In the genomic region with DNA sequence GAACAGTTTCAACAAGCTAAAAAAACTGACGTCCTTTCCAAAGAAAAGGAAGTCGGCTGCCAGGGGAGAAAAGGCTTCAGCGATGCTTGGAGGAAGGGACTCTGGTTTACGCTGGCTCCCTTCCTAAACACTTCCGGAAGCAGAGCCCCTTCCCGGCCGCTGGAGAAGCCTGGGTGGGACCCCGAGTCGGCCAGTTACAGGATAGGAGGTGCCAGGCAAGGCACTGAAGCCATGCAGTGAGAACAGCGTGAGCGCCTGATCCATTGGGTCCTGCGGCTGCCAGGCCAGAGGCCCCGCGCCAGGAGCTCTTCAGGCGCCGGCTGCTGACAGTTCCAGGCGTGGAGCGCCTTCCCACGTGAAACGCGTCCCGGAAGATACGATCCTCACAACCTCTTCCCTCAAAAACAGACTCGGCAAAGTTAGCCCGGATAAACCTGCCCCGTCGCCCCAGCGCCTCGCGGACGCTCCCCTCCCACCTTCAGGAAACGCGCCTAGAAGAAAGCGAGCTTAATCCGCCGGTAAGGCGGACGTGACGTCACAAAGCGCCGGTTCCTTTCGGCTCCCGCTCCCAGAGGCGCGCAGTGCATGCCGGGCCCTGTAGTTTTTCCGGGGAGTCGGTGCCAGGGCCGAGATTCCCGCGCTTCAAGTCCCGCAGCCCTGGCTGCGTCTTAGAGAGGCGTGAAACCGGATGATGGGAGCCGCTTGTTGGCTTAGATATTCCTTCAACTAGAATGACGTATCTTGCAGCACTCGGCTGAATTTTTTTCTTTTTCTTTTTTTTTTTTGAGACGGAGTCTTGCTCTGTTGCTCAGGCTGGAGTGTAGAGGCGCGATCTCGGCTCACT, we compare ENCODE assay signal across 1 cellular context.
A peak's percentile ranks its signal among the peaks of the same experiment; 100 is the strongest.
TF ChIP-seq lines count a peak whose summit lies in the region.

A gene with protein sequence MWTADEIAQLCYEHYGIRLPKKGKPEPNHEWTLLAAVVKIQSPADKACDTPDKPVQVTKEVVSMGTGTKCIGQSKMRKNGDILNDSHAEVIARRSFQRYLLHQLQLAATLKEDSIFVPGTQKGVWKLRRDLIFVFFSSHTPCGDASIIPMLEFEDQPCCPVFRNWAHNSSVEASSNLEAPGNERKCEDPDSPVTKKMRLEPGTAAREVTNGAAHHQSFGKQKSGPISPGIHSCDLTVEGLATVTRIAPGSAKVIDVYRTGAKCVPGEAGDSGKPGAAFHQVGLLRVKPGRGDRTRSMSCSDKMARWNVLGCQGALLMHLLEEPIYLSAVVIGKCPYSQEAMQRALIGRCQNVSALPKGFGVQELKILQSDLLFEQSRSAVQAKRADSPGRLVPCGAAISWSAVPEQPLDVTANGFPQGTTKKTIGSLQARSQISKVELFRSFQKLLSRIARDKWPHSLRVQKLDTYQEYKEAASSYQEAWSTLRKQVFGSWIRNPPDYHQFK (minus strand): TSS at position 520 of the 844 bp plus-strand sequence. CDS start 2,482 bp downstream, outside the sequence.

TF ChIP-seq in GM12878, 131 proteins besides CTCF, POLR2A, EP300 and RAD21 (continued from another document and continues in another):
- TF ChIP-seq KAT2A (conservative IDR thresholded peaks at IDR 0.05; ENCODE audit: control insufficient read depth, low read depth, low read length) (no peak), ZBTB11 (CRISPR knock-in tag; IDR thresholded peaks at IDR 0.05) (no peak), MEF2A (IDR thresholded peaks at IDR 0.05; ENCODE audit: insufficient read depth, low read depth, low read length) (no peak), ASH2L (IDR thresholded peaks at IDR 0.05; ENCODE audit: borderline replicate concordance, low read depth) (peak; percentile 34; the same call in 1 of the 2 replicates), IKZF2 (IDR thresholded peaks at IDR 0.05) (no peak), IRF3 (IDR thresholded peaks at IDR 0.05) (no peak), ZNF24 (IDR thresholded peaks at IDR 0.05) (no peak), RELB (IDR thresholded peaks at IDR 0.05; ENCODE audit: low read depth) (no peak), CEBPB (IDR thresholded peaks at IDR 0.05; ENCODE audit: borderline replicate concordance in 1 of 2, low read depth in 2 of 2, low read length in 2 of 2) (no peak), IRF4 (IDR thresholded peaks at IDR 0.05; ENCODE audit: low read depth, low read length) (no peak), NBN (IDR thresholded peaks at IDR 0.05) (peak; percentile 100), RFX5 (IDR thresholded peaks at IDR 0.05; ENCODE audit: low read depth, low read length) (0 out of 2 replicates have a peak, but pooled peaks have one; percentile 20), LARP7 (IDR thresholded peaks at IDR 0.05) (no peak), IKZF1 (conservative IDR thresholded peaks at IDR 0.05) (peak; percentile 94), BRCA1 (IDR thresholded peaks at IDR 0.05; ENCODE audit: low read depth, low read length) (peak; percentile 90), CBX3 (IDR thresholded peaks at IDR 0.05; ENCODE audit: borderline replicate concordance, low read depth) (no peak), STAT3 (IDR thresholded peaks at IDR 0.05; ENCODE audit: low read depth, low read length) (no peak), CEBPZ (IDR thresholded peaks at IDR 0.05; ENCODE audit: low read depth, low read length) (no peak)
- TF ChIP-seq, protein P1, sequence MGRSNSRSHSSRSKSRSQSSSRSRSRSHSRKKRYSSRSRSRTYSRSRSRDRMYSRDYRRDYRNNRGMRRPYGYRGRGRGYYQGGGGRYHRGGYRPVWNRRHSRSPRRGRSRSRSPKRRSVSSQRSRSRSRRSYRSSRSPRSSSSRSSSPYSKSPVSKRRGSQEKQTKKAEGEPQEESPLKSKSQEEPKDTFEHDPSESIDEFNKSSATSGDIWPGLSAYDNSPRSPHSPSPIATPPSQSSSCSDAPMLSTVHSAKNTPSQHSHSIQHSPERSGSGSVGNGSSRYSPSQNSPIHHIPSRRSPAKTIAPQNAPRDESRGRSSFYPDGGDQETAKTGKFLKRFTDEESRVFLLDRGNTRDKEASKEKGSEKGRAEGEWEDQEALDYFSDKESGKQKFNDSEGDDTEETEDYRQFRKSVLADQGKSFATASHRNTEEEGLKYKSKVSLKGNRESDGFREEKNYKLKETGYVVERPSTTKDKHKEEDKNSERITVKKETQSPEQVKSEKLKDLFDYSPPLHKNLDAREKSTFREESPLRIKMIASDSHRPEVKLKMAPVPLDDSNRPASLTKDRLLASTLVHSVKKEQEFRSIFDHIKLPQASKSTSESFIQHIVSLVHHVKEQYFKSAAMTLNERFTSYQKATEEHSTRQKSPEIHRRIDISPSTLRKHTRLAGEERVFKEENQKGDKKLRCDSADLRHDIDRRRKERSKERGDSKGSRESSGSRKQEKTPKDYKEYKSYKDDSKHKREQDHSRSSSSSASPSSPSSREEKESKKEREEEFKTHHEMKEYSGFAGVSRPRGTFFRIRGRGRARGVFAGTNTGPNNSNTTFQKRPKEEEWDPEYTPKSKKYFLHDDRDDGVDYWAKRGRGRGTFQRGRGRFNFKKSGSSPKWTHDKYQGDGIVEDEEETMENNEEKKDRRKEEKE (IDR thresholded peaks at IDR 0.05), result no peak
- TF ChIP-seq, protein P2, sequence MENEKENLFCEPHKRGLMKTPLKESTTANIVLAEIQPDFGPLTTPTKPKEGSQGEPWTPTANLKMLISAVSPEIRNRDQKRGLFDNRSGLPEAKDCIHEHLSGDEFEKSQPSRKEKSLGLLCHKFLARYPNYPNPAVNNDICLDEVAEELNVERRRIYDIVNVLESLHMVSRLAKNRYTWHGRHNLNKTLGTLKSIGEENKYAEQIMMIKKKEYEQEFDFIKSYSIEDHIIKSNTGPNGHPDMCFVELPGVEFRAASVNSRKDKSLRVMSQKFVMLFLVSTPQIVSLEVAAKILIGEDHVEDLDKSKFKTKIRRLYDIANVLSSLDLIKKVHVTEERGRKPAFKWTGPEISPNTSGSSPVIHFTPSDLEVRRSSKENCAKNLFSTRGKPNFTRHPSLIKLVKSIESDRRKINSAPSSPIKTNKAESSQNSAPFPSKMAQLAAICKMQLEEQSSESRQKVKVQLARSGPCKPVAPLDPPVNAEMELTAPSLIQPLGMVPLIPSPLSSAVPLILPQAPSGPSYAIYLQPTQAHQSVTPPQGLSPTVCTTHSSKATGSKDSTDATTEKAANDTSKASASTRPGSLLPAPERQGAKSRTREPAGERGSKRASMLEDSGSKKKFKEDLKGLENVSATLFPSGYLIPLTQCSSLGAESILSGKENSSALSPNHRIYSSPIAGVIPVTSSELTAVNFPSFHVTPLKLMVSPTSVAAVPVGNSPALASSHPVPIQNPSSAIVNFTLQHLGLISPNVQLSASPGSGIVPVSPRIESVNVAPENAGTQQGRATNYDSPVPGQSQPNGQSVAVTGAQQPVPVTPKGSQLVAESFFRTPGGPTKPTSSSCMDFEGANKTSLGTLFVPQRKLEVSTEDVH (IDR thresholded peaks at IDR 0.05; ENCODE audit: low read depth, partially characterized antibody), result peak; percentile 87
- TF ChIP-seq, protein P3, sequence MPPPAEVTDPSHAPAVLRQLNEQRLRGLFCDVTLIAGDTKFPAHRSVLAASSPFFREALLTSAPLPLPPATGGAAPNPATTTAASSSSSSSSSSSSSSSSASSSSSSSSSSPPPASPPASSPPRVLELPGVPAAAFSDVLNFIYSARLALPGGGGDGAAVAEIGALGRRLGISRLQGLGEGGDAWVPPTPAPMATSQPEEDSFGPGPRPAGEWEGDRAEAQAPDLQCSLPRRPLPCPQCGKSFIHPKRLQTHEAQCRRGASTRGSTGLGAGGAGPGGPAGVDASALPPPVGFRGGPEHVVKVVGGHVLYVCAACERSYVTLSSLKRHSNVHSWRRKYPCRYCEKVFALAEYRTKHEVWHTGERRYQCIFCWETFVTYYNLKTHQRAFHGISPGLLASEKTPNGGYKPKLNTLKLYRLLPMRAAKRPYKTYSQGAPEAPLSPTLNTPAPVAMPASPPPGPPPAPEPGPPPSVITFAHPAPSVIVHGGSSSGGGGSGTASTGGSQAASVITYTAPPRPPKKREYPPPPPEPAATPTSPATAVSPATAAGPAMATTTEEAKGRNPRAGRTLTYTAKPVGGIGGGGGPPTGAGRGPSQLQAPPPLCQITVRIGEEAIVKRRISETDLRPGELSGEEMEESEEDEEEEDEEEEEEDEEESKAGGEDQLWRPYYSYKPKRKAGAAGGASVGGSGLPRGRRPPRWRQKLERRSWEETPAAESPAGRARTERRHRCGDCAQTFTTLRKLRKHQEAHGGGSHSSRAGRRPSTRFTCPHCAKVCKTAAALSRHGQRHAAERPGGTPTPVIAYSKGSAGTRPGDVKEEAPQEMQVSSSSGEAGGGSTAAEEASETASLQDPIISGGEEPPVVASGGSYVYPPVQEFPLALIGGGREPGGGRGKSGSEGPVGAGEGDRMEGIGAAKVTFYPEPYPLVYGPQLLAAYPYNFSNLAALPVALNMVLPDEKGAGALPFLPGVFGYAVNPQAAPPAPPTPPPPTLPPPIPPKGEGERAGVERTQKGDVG (CRISPR knock-in tag; IDR thresholded peaks at IDR 0.05), result no peak
